ENCODE assay signal across 8 cellular contexts in the genomic region with DNA sequence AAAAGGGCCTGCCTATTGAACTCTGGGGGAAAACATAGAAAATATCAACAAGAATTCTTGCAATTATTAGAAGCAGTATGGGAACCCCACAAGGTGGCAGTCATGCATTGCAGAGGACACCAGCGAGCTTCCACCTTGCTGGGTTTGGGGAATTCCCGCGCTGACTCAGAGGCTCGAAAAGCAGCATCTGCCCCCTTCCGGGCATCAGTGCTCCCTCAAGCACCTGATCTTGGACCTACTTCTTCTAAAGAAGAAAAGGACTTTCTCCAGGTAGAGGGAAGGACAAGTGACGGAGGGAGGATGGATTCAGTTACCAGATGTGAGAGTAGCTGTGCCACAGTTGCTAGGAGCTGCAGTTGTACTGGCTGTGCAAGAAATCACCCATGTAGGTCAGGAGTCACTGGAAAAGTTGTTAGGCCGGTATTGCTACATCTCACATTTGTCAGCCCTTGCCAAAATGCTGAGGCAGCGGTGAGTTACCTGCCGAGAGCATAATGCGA.
DNase-seq lines count a peak whose midpoint lies in the region; ATAC-seq and TF ChIP-seq lines count a peak whose summit lies in the region.
"Not testable (repeated sequence)": the region's sequence is repeated elsewhere in the genome, so short reads cannot be mapped to it uniquely, and the experiment has no call there.

No MANE protein-coding gene starts in this region.

- not testable (repeated sequence) for TF ChIP-seq POLR2A in uterus (IDR thresholded peaks at IDR 0.05)

- ATAC-seq in left lung, result not testable (repeated sequence)

- intact Hi-C loops in left lung (cut with DNase I); uterus (cut with DNase I; ENCODE audit: low total_unique reads): not testable (repeated sequence)

- TF ChIP-seq CTCF in GM12864 (IDR thresholded peaks at IDR 0.05; ENCODE audit: low read depth, low read length, missing control alignments), result peak; percentile 49
- peak; percentile 23 to 43 for TF ChIP-seq CTCF in left lung (IDR thresholded peaks at IDR 0.05)
- TF ChIP-seq CTCF in uterus (IDR thresholded peaks at IDR 0.05), result peak; percentile 41 to 59 (median 54)

- H3K36me3 ChIP-seq in left lung, uterus: not testable (repeated sequence)

- peak; percentile 21 for DNase-seq in GM12864 (ENCODE audit: low read depth)
- DNase-seq in NCI-H146 (lab: John Stamatoyannopoulos, UW), result peak; percentile 73
- peak; percentile 29 for DNase-seq in SHP77 treated with DMSO at 0.1 percent for 48 hours (lab: John Stamatoyannopoulos, UW)
- peak; percentile 39 for DNase-seq in activated T-cell treated with anti-CD3 and anti-CD28 coated beads for 1 hour (ENCODE audit: low read depth)
- DNase-seq in dermis microvascular lymphatic vessel endothelial cell (ENCODE audit: low read depth in 2 of 2), result peak; percentile 1 to 4
- peak in 1 of 2 donors; percentile 41 for DNase-seq in left lung
- peak; percentile 52 for DNase-seq in stimulated activated CD4-positive, alpha-beta T cell treated with anti-CD3 and anti-CD28 coated beads, Interleukin-12 subunit alpha, Interleukin-12 subunit beta, amount 100 ng/mL, for 4 hours
- peak in 1 of 2 donors; percentile 18 for DNase-seq in uterus

- not testable (repeated sequence) for H3K4me3 ChIP-seq in GM12864 (ENCODE audit: low read depth, low read length); left lung; uterus

- H3K4me1 ChIP-seq in left lung, uterus: not testable (repeated sequence)

- H3K27ac ChIP-seq in left lung, uterus: not testable (repeated sequence)

- H3K9me3 ChIP-seq in left lung, uterus: not testable (repeated sequence)

- H3K27me3 ChIP-seq in left lung, uterus: not testable (repeated sequence)
